Comparison of ENCODE assay signal across 16 cellular contexts in the genomic region with DNA sequence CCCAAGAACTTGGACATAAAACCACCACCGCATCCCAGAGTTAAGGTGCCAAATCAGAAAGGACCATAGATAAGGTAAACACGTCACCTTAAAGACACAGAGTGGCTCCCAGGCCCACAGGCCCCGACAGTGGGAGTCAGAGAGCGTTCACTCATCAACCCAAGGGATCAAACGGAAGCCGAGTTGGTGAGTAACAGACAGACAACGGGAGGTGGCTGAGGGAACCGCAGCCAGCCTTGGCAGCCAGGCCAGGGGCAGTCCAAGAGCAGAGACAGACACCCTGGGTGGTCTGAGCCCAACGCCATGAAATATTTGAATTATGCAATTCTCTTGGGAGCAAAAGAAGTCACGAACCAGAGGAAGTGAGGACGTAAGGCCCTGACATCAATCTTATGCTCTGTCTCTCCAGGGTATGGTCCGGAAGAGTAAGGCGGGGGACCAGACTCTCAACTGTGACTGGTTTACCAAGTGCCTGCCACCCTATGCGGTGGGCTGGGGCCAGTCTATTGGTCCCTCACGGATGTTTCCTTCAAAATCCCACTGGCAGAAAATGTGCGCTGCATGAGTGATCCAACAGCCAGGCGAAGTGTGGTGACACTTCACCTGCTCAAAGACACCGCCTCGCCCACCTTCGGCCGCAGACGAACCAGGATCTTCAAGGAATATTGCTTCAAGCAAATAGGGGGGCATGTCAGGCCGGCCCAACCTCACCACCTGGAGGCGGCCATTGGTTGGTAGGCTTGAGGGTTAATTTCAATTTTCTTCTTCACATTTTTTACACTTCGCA. TPM values are rescaled to one million over a fixed set of nuclear protein-coding genes. Genes with fewer than 3 reads are reported as not detected.
A peak's percentile ranks its signal among the peaks of the same experiment; 100 is the strongest.
DNase-seq lines count a peak whose midpoint lies in the region; ATAC-seq, FAIRE-seq and TF ChIP-seq lines count a peak whose summit lies in the region.
"Had no signal": no experiment of that assay in that cellular context is flagged by ENCODE, and none has a peak within 500 bp of the region (broad histone marks: within the 10 kb centered on the region; RNA-seq: fewer than 3 reads in every experiment).

No MANE protein-coding gene starts in this region.

- peak; percentile 66 for FAIRE-seq in urothelium cell line (lab: Jason Lieb, UNC)
- FAIRE-seq: GM18507 had no signal

- intact Hi-C loops in Right ventricle myocardium superior (cut with DNase I), result no loop called here
- intact Hi-C loops in Right ventricle myocardium inferior (cut with DNase I), result no loop called here

- peak; percentile 34 for DNase-seq in Right ventricle myocardium superior
- DNase-seq in Right ventricle myocardium inferior (ENCODE audit: missing footprints), result no peak
- peak; percentile 67 for DNase-seq in hepatic stellate cell (ENCODE audit: low spot score)
- DNase-seq in urothelium cell line (ENCODE audit: low spot score), result peak; percentile 88
- DNase-seq in midbrain (lab: John Stamatoyannopoulos, UW), result no peak
- DNase-seq in dedifferentiated amniotic fluid mesenchymal stem cell (ENCODE audit: extremely low spot score), result no peak
- DNase-seq: activated CD8-positive, alpha-beta memory T cell treated with anti-CD3 and anti-CD28 coated beads, Interleukin-2, amount 50 U/mL, for 4 hours; activated naive CD8-positive, alpha-beta T cell treated with anti-CD3 and anti-CD28 coated beads, Interleukin-2, amount 50 U/mL, for 24 hours; dorsolateral prefrontal cortex; HCEC 1CT; NCI-H1930; SHP77 treated with DMSO at 0.1 percent for 48 hours; trophoblast cell had no signal

- no peak for ATAC-seq in Right ventricle myocardium superior (ENCODE audit: poor library complexity)
- ATAC-seq in Right ventricle myocardium inferior, result no peak
- ATAC-seq in SK-N-SH treated with all-trans-retinoic acid at 6 μM for 48 hours, result peak; percentile 20; the same call in 2 of the 3 replicates
- no peak for ATAC-seq in HG03175 (IDR thresholded peaks at IDR 0.05; ENCODE audit: unreplicated experiment)
- ATAC-seq: activated naive CD8-positive, alpha-beta T cell treated with anti-CD3 and anti-CD28 coated beads, Interleukin-2, amount 50 U/mL, for 24 hours had no signal

TF ChIP-seq in SK-N-SH treated with all-trans-retinoic acid at 6 μM for 48 hours, 23 proteins besides CTCF, POLR2A, EP300 and RAD21:
- TF ChIP-seq SNAI2 (CRISPR knock-in tag; IDR thresholded peaks at IDR 0.05) (no peak), ZNF565 (CRISPR knock-in tag; conservative IDR thresholded peaks at IDR 0.05; ENCODE audit: low read depth) (no peak)

RNA-seq across cellular contexts. Expression of a gene that starts 34.3 kb away (rescaled TPM):
- total RNA-seq in Right ventricle myocardium superior (3.6 TPM), Right ventricle myocardium inferior (6.1 TPM)

Comparison
In these comparisons a context has a peak if more than half of its experiments do, and no peak if none do; other contexts are left out.
1. DNase-seq: peak in Right ventricle myocardium superior (single experiment), hepatic stellate cell (single experiment) and urothelium cell line (single experiment); none in Right ventricle myocardium inferior (single experiment), midbrain (single experiment) and dedifferentiated amniotic fluid mesenchymal stem cell (single experiment).